24 cellular contexts compared by ENCODE assay signal in the genomic region with DNA sequence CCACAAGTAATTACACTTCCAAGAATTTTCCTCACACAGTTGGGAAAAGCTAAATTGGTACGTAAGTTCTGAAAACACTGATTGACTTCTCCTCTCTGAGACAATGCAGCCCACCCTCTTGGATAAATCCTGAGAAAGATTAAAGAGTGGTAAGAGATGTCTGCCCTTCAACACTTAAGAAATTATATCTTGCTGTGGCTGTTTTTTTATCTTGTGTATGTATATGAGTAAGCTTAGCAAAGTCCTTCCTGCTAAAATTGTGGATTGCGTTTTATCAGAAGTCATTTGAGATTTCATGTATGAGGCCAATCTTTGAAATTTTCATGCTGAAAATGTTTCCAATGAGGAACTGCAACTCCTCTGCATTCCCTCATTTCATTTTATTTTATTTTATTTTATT.
"Had no signal": no experiment of that assay in that cellular context is flagged by ENCODE, and none has a peak within 500 bp of the region (broad histone marks: within the 10 kb centered on the region; RNA-seq: fewer than 3 reads in every experiment).

No MANE protein-coding gene starts in this region.

- H3K9me3 Mint-ChIP-seq: activated B cell treated with CpG ODN at 0.5 μM for 24 hours; activated naive CD4-positive, alpha-beta T cell treated with anti-CD3 and anti-CD28 coated beads for 36 hours; activated T-helper 17 cell treated with anti-CD3 and anti-CD28 coated beads, Interleukin-2, amount 50 U/mL, for 72 hours had no signal

- DNase-seq: activated B cell treated with CpG ODN at 0.5 μM for 24 hours; activated CD4-positive, alpha-beta memory T cell treated with anti-CD3 and anti-CD28 coated beads for 36 hours; activated CD4-positive, alpha-beta T cell treated with anti-CD3 and anti-CD28 coated beads for 1 hour; activated CD4-positive, alpha-beta T cell treated with anti-CD3 and anti-CD28 coated beads, Interleukin-2, amount 10 ng/mL, durations not matched to agents 24 days and 14 days; activated CD8-positive, alpha-beta memory T cell treated with anti-CD3 and anti-CD28 coated beads for 24 hours; activated gamma-delta T cell; activated naive CD4-positive, alpha-beta T cell treated with anti-CD3 and anti-CD28 coated beads for 36 hours; activated T-cell treated with anti-CD3 and anti-CD28 coated beads, Interleukin-2, amount 50 U/mL, for 48 hours; caudate nucleus; colonic mucosa; KG1; MG63; NCI-H1092; NCI-H1417; NCI-H1694; NCI-H2029 treated with DMSO at 0.1 percent for 48 hours; NCI-H524; PC-3; SHP77 treated with DMSO at 0.1 percent for 48 hours; T-helper 17 cell; T-helper 9 cell had no signal

- H3K4me1 Mint-ChIP-seq: activated T-helper 17 cell treated with anti-CD3 and anti-CD28 coated beads, Interleukin-2, amount 50 U/mL, for 72 hours; T-helper 17 cell had no signal

- H3K27me3 ChIP-seq: breast epithelium, colonic mucosa, MG63 had no signal

- H3K27ac Mint-ChIP-seq: activated B cell treated with CpG ODN at 0.5 μM for 24 hours; activated CD4-positive, alpha-beta memory T cell treated with anti-CD3 and anti-CD28 coated beads for 36 hours; activated CD4-positive, alpha-beta T cell treated with anti-CD3 and anti-CD28 coated beads, Interleukin-2, amount 10 ng/mL, durations not matched to agents 24 days and 14 days; activated naive CD4-positive, alpha-beta T cell treated with anti-CD3 and anti-CD28 coated beads for 36 hours; activated naive CD8-positive, alpha-beta T cell; activated T-helper 17 cell treated with anti-CD3 and anti-CD28 coated beads, Interleukin-2, amount 50 U/mL, for 72 hours; T-helper 17 cell had no signal

- H3K36me3 Mint-ChIP-seq: activated CD4-positive, alpha-beta memory T cell treated with anti-CD3 and anti-CD28 coated beads for 36 hours had no signal

- H3K27me3 Mint-ChIP-seq: activated B cell treated with CpG ODN at 0.5 μM for 24 hours; activated CD4-positive, alpha-beta memory T cell treated with anti-CD3 and anti-CD28 coated beads for 36 hours; activated CD4-positive, alpha-beta T cell treated with anti-CD3 and anti-CD28 coated beads, Interleukin-2, amount 10 ng/mL, durations not matched to agents 24 days and 14 days; activated naive CD8-positive, alpha-beta T cell; activated T-helper 17 cell treated with anti-CD3 and anti-CD28 coated beads, Interleukin-2, amount 50 U/mL, for 72 hours; T-helper 17 cell had no signal

- H3K4me1 ChIP-seq: breast epithelium, colonic mucosa had no signal

- H3K27ac ChIP-seq: breast epithelium, colonic mucosa had no signal

- H3K4me3 Mint-ChIP-seq: activated B cell treated with CpG ODN at 0.5 μM for 24 hours; activated CD4-positive, alpha-beta memory T cell treated with anti-CD3 and anti-CD28 coated beads for 36 hours; activated CD4-positive, alpha-beta T cell treated with anti-CD3 and anti-CD28 coated beads, Interleukin-2, amount 10 ng/mL, durations not matched to agents 24 days and 14 days; activated naive CD4-positive, alpha-beta T cell treated with anti-CD3 and anti-CD28 coated beads for 36 hours; activated naive CD8-positive, alpha-beta T cell; activated T-helper 17 cell treated with anti-CD3 and anti-CD28 coated beads, Interleukin-2, amount 50 U/mL, for 72 hours; T-helper 17 cell had no signal

- ATAC-seq: activated T-helper 17 cell treated with anti-CD3 and anti-CD28 coated beads, Interleukin-2, amount 50 U/mL, for 72 hours; PC-3; T-helper 17 cell had no signal

- H3K9me3 ChIP-seq: breast epithelium, colonic mucosa, MG63 had no signal
